In the genomic region with DNA sequence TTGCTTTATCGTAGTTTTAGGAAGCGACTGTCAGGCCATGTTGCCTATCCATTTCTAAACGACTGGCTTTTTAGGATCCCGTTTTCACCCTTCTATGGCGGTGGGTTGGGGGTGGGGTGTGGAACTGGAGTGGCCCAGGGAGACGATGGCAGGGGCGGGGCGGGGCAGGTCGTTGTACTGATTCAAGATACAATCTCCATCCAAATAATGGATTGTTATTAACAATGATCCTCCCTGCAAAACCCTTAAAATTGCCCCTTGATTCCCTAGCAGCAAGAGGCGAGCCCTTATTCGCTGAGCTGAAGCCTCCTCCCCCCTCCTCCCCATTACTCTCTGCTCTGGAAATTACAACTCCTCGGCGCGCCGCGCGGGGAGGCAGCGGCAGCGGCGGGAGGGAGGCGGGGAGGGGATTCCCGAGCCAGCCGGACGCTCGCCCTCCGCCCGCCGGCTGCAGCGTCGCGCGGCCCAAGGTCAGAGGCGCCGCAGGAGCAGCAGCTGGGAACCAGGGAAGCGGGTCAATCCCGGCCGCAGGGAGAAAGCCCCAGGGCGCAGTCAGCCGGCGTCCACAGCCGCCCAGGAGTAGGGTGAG, we compare ENCODE assay signal across 8 cellular contexts. TPM values are rescaled to one million over a fixed set of nuclear protein-coding genes. Genes with fewer than 3 reads are reported as not detected.
DNase-seq lines count a peak whose midpoint lies in the region; ATAC-seq and TF ChIP-seq lines count a peak whose summit lies in the region.

A gene (plus strand): TSS at position 348 of the 589 bp plus-strand sequence. CDS start 912 bp downstream, outside the sequence.

- in situ Hi-C loops in G401 (cut with HindIII; ENCODE audit: low sequenced_read_pairs): no loop called here

- no peak for TF ChIP-seq CTCF in choroid plexus epithelial cell (conservative IDR thresholded peaks at IDR 0.05; ENCODE audit: low read depth, low read length)

- peak within 1 kb of the TSS; percentile 42 for H3K4me3 ChIP-seq in choroid plexus epithelial cell (ENCODE audit: low read depth, low read length)

- no peak for ATAC-seq in HG03571 (IDR thresholded peaks at IDR 0.05; ENCODE audit: unreplicated experiment)

- DNase-seq in G401 (ENCODE audit: low spot score) (peak; percentile 73), NCI-H2171 treated with DMSO at 0.1 percent for 48 hours (lab: John Stamatoyannopoulos, UW) (peak; percentile 79), choroid plexus epithelial cell (ENCODE audit: low read depth) (peak; percentile 36), midbrain (lab: John Stamatoyannopoulos, UW) (peak; percentile 26), mesenteric fat pad (ENCODE audit: low spot score) (no peak), 8988T (no peak), GM19240 (ENCODE audit: insufficient read length, low spot score) (no peak)

RNA-seq across cellular contexts. Expression of the gene that starts here (rescaled TPM):
- total RNA-seq in G401 (2014; rRNA removed; shearing (Covaris generic)): not detected in 2 replicates
- 0.22 TPM for total RNA-seq in mesenteric fat pad

Comparison
In these comparisons a context has a peak if more than half of its experiments do, and no peak if none do; other contexts are left out.
1. Peak in DNase-seq in G401; RNA of the gene not detected or under 1 TPM.
2. DNase-seq: peak in NCI-H2171 treated with DMSO at 0.1 percent for 48 hours (single experiment), choroid plexus epithelial cell (single experiment) and midbrain (single experiment); none in mesenteric fat pad (single experiment), 8988T (single experiment) and GM19240 (single experiment).